Comparison of ENCODE assay signal across 8 cellular contexts in genomic region chr1:109482796-109483638, GRCh38. TPM values are rescaled to one million over a fixed set of nuclear protein-coding genes. Genes with fewer than 3 reads are reported as not detected.
A peak's percentile ranks its signal among the peaks of the same experiment; 100 is the strongest.
DNase-seq lines count a peak whose midpoint lies in the region; ATAC-seq and TF ChIP-seq lines count a peak whose summit lies in the region.

No MANE protein-coding gene starts in this region.

- H3K36me3 ChIP-seq in GM23338 (ENCODE audit: insufficient read depth) (no peaks in the 10 kb centered on the region), MM.1S (replicated peaks; ENCODE audit: insufficient read depth, low read length) (no peaks in the 10 kb centered on the region)

- H3K9me3 Mint-ChIP-seq in GM23338 (no peaks in the 10 kb centered on the region; the same call in 2 of the 3 replicates), natural killer cell (no peaks in the 10 kb centered on the region)
- no peaks in the 10 kb centered on the region for H3K9me3 Mint-ChIP-seq in activated CD4-positive, alpha-beta memory T cell treated with anti-CD3 and anti-CD28 coated beads, Interleukin-2, amount 10 ng/mL, durations not matched to agents 7 days and 5 days

- H3K27ac ChIP-seq in GM23338 (ENCODE audit: low read depth) (no peak overlapping the region), MM.1S (ENCODE audit: low read length) (no peak overlapping the region)

- H3F3A ChIP-seq in GM23338 (replicated peaks; ENCODE audit: low read depth) (peaks cover 8% of the 10 kb centered on the region; the same call in 1 of the 2 replicates), MM.1S (ENCODE audit: insufficient read depth, low read length) (no peaks in the 10 kb centered on the region)

- no peak for DNase-seq in GM12864 (ENCODE audit: low read depth)
- DNase-seq in GM23338 (ENCODE audit: low spot score): peak; percentile 77
- DNase-seq in MM.1S: no peak
- peak; percentile 45 for DNase-seq in activated CD4-positive, alpha-beta memory T cell treated with anti-CD3 and anti-CD28 coated beads, Interleukin-2, amount 10 ng/mL, durations not matched to agents 7 days and 5 days
- DNase-seq in natural killer cell: peak; percentile 33
- DNase-seq in medulla oblongata (ENCODE audit: extremely low spot score): no peak
- DNase-seq in GOT3 (lab: John Stamatoyannopoulos, UW): no peak

- no peaks in the 10 kb centered on the region for H3K9me2 ChIP-seq in GM23338 (ENCODE audit: insufficient read depth)
- no peaks in the 10 kb centered on the region for H3K9me2 ChIP-seq in MM.1S (replicated peaks; ENCODE audit: insufficient read depth, low read length)

- peak overlapping the region; percentile 99 for H2AFZ ChIP-seq in GM23338
- H2AFZ ChIP-seq in MM.1S (ENCODE audit: low read length): peak overlapping the region; percentile 77

- H3K27ac Mint-ChIP-seq in GM23338 (peak overlapping the region; percentile 86), natural killer cell (peak overlapping the region; percentile 83 to 87)
- peak overlapping the region; percentile 63 for H3K27ac Mint-ChIP-seq in activated CD4-positive, alpha-beta memory T cell treated with anti-CD3 and anti-CD28 coated beads, Interleukin-2, amount 10 ng/mL, durations not matched to agents 7 days and 5 days

- peaks cover 27% of the 10 kb centered on the region for H3K4me1 Mint-ChIP-seq in GM23338
- peaks cover 42% of the 10 kb centered on the region for H3K4me1 Mint-ChIP-seq in activated CD4-positive, alpha-beta memory T cell treated with anti-CD3 and anti-CD28 coated beads, Interleukin-2, amount 10 ng/mL, durations not matched to agents 7 days and 5 days
- H3K4me1 Mint-ChIP-seq in natural killer cell: peaks cover 22 to 24% of the 10 kb centered on the region in 2 donors

- H4K20me1 ChIP-seq in GM23338 (replicated peaks; ENCODE audit: insufficient read depth): no peaks in the 10 kb centered on the region
- no peaks in the 10 kb centered on the region for H4K20me1 ChIP-seq in MM.1S (ENCODE audit: insufficient read depth, low read length)

- H3K79me2 ChIP-seq in GM23338 (replicated peaks; ENCODE audit: insufficient read depth) (no peaks in the 10 kb centered on the region), MM.1S (ENCODE audit: low read length) (0 out of 2 replicates have a peak, but pooled peaks cover 4% of the 10 kb centered on the region)

- POLR2A ChIA-PET in activated CD4-positive, alpha-beta memory T cell treated with anti-CD3 and anti-CD28 coated beads, Interleukin-2, amount 10 ng/mL, durations not matched to agents 7 days and 5 days (lab: Charles Lee): interaction anchor here (0.9 to 6.4 kb wide), 15 partner anchors 8 to 552 kb away, joined by 3 to 78 read pairs (median 6); partner anchors contain the start of genes AMIGO1, AMPD2, CELSR2 and CYB561D1

- H3K27me3 Mint-ChIP-seq in GM23338 (ENCODE audit: insufficient read depth, low read depth, poor library complexity) (peaks cover 13% of the 10 kb centered on the region), natural killer cell (ENCODE audit: low read depth in 2 of 2) (peaks cover 22 to 28% of the 10 kb centered on the region in 2 donors)
- peaks cover 21% of the 10 kb centered on the region for H3K27me3 Mint-ChIP-seq in activated CD4-positive, alpha-beta memory T cell treated with anti-CD3 and anti-CD28 coated beads, Interleukin-2, amount 10 ng/mL, durations not matched to agents 7 days and 5 days

- H3K36me3 Mint-ChIP-seq in GM23338 (ENCODE audit: low read depth) (peaks cover 15% of the 10 kb centered on the region; the same call in 2 of the 3 replicates), natural killer cell (no peaks in the 10 kb centered on the region)
- no peaks in the 10 kb centered on the region for H3K36me3 Mint-ChIP-seq in activated CD4-positive, alpha-beta memory T cell treated with anti-CD3 and anti-CD28 coated beads, Interleukin-2, amount 10 ng/mL, durations not matched to agents 7 days and 5 days (ENCODE audit: low read depth)

- TF ChIP-seq CTCF in GM12864 (IDR thresholded peaks at IDR 0.05; ENCODE audit: low read depth, low read length, missing control alignments): no peak
- peak; percentile 41 to 44 for TF ChIP-seq CTCF in GM23338 (conservative IDR thresholded peaks at IDR 0.05; ENCODE audit: low read depth in 2 of 2)
- TF ChIP-seq CTCF in MM.1S (IDR thresholded peaks at IDR 0.05; ENCODE audit: low read length): no peak
- TF ChIP-seq CTCF in natural killer cell (IDR thresholded peaks at IDR 0.05): no peak

- intact Hi-C loops in natural killer cell (cut with micrococcal nuclease): loop anchor here (1.0 to 5.0 kb wide), 4 partner anchors 11 to 236 kb away; partner anchors contain the start of genes CELSR2, CYB561D1, PSMA5 and SYPL2

- peaks cover 15% of the 10 kb centered on the region for H3K4me1 ChIP-seq in GM23338 (ENCODE audit: insufficient read depth)
- H3K4me1 ChIP-seq in MM.1S (ENCODE audit: low read length): no peaks in the 10 kb centered on the region

- peak overlapping the region; percentile 93 for H3K4me2 ChIP-seq in GM23338
- H3K4me2 ChIP-seq in MM.1S (ENCODE audit: low read depth, low read length): peak overlapping the region; percentile 90

- CTCF ChIA-PET in activated CD4-positive, alpha-beta memory T cell treated with anti-CD3 and anti-CD28 coated beads, Interleukin-2, amount 10 ng/mL, durations not matched to agents 7 days and 5 days (lab: Charles Lee): interaction anchor here (0.8 to 25.9 kb wide), 6 partner anchors 11 to 547 kb away, joined by 3 to 779 read pairs (median 4); partner anchors contain the start of genes CYB561D1, GNAI3 and GPR61

- H3K9ac ChIP-seq in MM.1S (ENCODE audit: low read length): no peak overlapping the region

- ATAC-seq in GM23338 (peak; percentile 77), esophagus mucosa (peak; percentile 20), natural killer cell (peak; percentile 22 to 31 (median 23))

- H3K4me3 Mint-ChIP-seq in GM23338: peak overlapping the region; percentile 85
- H3K4me3 Mint-ChIP-seq in activated CD4-positive, alpha-beta memory T cell treated with anti-CD3 and anti-CD28 coated beads, Interleukin-2, amount 10 ng/mL, durations not matched to agents 7 days and 5 days: peak overlapping the region; percentile 93
- peak overlapping the region; percentile 93 for H3K4me3 Mint-ChIP-seq in natural killer cell

- no peaks in the 10 kb centered on the region for H3K9me3 ChIP-seq in MM.1S (replicated peaks; ENCODE audit: insufficient read depth, low read length)

- H3K4me3 ChIP-seq in GM12864 (ENCODE audit: low read depth, low read length) (peak overlapping the region; percentile 66), GM23338 (peak overlapping the region; percentile 96), MM.1S (ENCODE audit: low read length) (peak overlapping the region; percentile 60)

- H3K27me3 ChIP-seq in GM23338 (ENCODE audit: insufficient read depth) (peaks cover 10% of the 10 kb centered on the region; the same call in 1 of the 2 replicates), MM.1S (replicated peaks; ENCODE audit: insufficient read depth, low read length) (no peaks in the 10 kb centered on the region; the same call in 1 of the 2 replicates)

TF ChIP-seq in GM23338, 12 proteins besides CTCF, POLR2A, EP300 and RAD21 (continues in another document):
- no peak for TF ChIP-seq JUNB (IDR thresholded peaks at IDR 0.05; ENCODE audit: unreplicated experiment)

RNA-seq across cellular contexts. Expression of gene ATXN7L2, which starts 0.7 kb away (rescaled TPM):
- 9.4 and 9.9 TPM in 2 replicates for total RNA-seq in GM23338 (2014; rRNA removed; shearing (Covaris generic))
- 8.0 and 9.4 TPM in 2 replicates for polyA plus RNA-seq in GM23338 (2016; fragmentation: Nextera tagmentation; extraction: Ambion mirVana)
- total RNA-seq in activated CD4-positive, alpha-beta memory T cell treated with anti-CD3 and anti-CD28 coated beads, Interleukin-2, amount 10 ng/mL, durations not matched to agents 7 days and 5 days: 1 to 10 TPM; 7.0 to 7.6 TPM
- 2.7 TPM for total RNA-seq in esophagus mucosa
- total RNA-seq in natural killer cell: 10 to 100 TPM; 16.4 to 18.5 (median 18.3) TPM

RNA-seq across cellular contexts. Expression of gene CYB561D1, which starts 10.9 kb away (rescaled TPM):
- total RNA-seq in GM23338 (2014; rRNA removed; shearing (Covaris generic)): 2.7 and 4.4 TPM in 2 replicates
- 0.89 and 0.95 TPM in 2 replicates for polyA plus RNA-seq in GM23338 (2016; fragmentation: Nextera tagmentation; extraction: Ambion mirVana)
- total RNA-seq in activated CD4-positive, alpha-beta memory T cell treated with anti-CD3 and anti-CD28 coated beads, Interleukin-2, amount 10 ng/mL, durations not matched to agents 7 days and 5 days: 10 to 100 TPM; 19.5 to 21.4 TPM
- 7.2 TPM for total RNA-seq in esophagus mucosa
- total RNA-seq in natural killer cell: 10 to 100 TPM; 21.1 to 36.0 (median 34.7) TPM

RNA-seq across cellular contexts. Expression of gene SYPL2, which starts 16.7 kb away (rescaled TPM):
- total RNA-seq in GM23338 (2014; rRNA removed; shearing (Covaris generic)): 0.49 and 1.6 TPM in 2 replicates
- 0.40 and 0.56 TPM in 2 replicates for polyA plus RNA-seq in GM23338 (2016; fragmentation: Nextera tagmentation; extraction: Ambion mirVana)
- not detected for total RNA-seq in activated CD4-positive, alpha-beta memory T cell treated with anti-CD3 and anti-CD28 coated beads, Interleukin-2, amount 10 ng/mL, durations not matched to agents 7 days and 5 days
- total RNA-seq in esophagus mucosa (not detected), natural killer cell (not detected)

RNA-seq across cellular contexts. Expression of gene AMIGO1, which starts 26.5 kb away (rescaled TPM):
- 2.3 and 3.8 TPM in 2 replicates for total RNA-seq in GM23338 (2014; rRNA removed; shearing (Covaris generic))
- 0.53 and 0.61 TPM in 2 replicates for polyA plus RNA-seq in GM23338 (2016; fragmentation: Nextera tagmentation; extraction: Ambion mirVana)
- total RNA-seq in activated CD4-positive, alpha-beta memory T cell treated with anti-CD3 and anti-CD28 coated beads, Interleukin-2, amount 10 ng/mL, durations not matched to agents 7 days and 5 days: 1 to 10 TPM; 1.2 to 1.3 TPM
- total RNA-seq in esophagus mucosa (1.2 TPM), natural killer cell (10 to 100 TPM in 1 of 3 donors, 1 to 10 TPM in 2; 5.0 to 10.7 (median 7.8) TPM)

RNA-seq across cellular contexts. Expression of gene GPR61, which starts 56.7 kb away (rescaled TPM):
- total RNA-seq in GM23338 (2014; rRNA removed; shearing (Covaris generic)): 0.58 TPM in 1 of 2 replicates, not detected in the other
- 0.13 and 0.28 TPM in 2 replicates for polyA plus RNA-seq in GM23338 (2016; fragmentation: Nextera tagmentation; extraction: Ambion mirVana)
- under 1 TPM in 1 of 2 experiments, not detected in 1; 0.53 TPM for total RNA-seq in activated CD4-positive, alpha-beta memory T cell treated with anti-CD3 and anti-CD28 coated beads, Interleukin-2, amount 10 ng/mL, durations not matched to agents 7 days and 5 days
- total RNA-seq in esophagus mucosa (not detected), natural killer cell (under 1 TPM in 2 of 3 donors, not detected in 1; 0.75 to 0.91 TPM)

Comparison
In these comparisons a context has a peak if more than half of its experiments do, and no peak if none do; other contexts are left out.
1. DNase-seq: peak in GM23338 (single experiment), activated CD4-positive, alpha-beta memory T cell treated with anti-CD3 and anti-CD28 coated beads, Interleukin-2, amount 10 ng/mL, durations not matched to agents 7 days and 5 days (single experiment) and natural killer cell (single experiment); none in GM12864 (single experiment), MM.1S (single experiment), medulla oblongata (single experiment) and GOT3 (single experiment).
2. CTCF ChIP-seq: peak in GM23338 (2 of 2); none in GM12864 (single experiment), MM.1S (single experiment) and natural killer cell (single experiment).
3. ATAC-seq: peak in every context shown above with its lines; median percentile 77 in GM23338; 23 in natural killer cell; 20 in esophagus mucosa.
4. Peak in every context shown above with its lines, with median percentiles within 50 percentile points of each other: H3K4me3 ChIP-seq, H3K27ac Mint-ChIP-seq and H3K4me3 Mint-ChIP-seq.